ENCODE assay signal across 8 cellular contexts in genomic region chr16:29790183-29790948, GRCh38. TPM values are rescaled to one million over a fixed set of nuclear protein-coding genes. Genes with fewer than 3 reads are reported as not detected.
A peak's percentile ranks its signal among the peaks of the same experiment; 100 is the strongest.
DNase-seq lines count a peak whose midpoint lies in the region; ATAC-seq and TF ChIP-seq lines count a peak whose summit lies in the region.

Gene KIF22 (plus strand): TSS chr16:29790751. CDS start chr16:29790760, 9 bp downstream.

- H3K27me3 ChIP-seq in mucosa of stomach (ENCODE audit: control insufficient read depth, insufficient read depth, low read length) = no peaks in the 10 kb centered on the region

- peak within 1 kb of the TSS; percentile 99 for H3K27ac Mint-ChIP-seq in activated T-cell treated with anti-CD3 and anti-CD28 coated beads, Interleukin-2, amount 50 U/mL, for 24 hours

- no peaks in the 10 kb centered on the region for H3K9me3 ChIP-seq in mucosa of stomach (ENCODE audit: control insufficient read depth, low read length)

- TF ChIP-seq POLR2A in erythroblast (IDR thresholded peaks at IDR 0.05; ENCODE audit: low read length) = peak; percentile 94

- H3K36me3 ChIP-seq in mucosa of stomach (ENCODE audit: control insufficient read depth, insufficient read depth, low read length) = no peaks in the 10 kb centered on the region

- H3K4me3 ChIP-seq in mucosa of stomach (ENCODE audit: low read length) = peak within 1 kb of the TSS; percentile 48

- H3K27me3 Mint-ChIP-seq in activated T-cell treated with anti-CD3 and anti-CD28 coated beads, Interleukin-2, amount 50 U/mL, for 24 hours = no peaks in the 10 kb centered on the region

- no peaks in the 10 kb centered on the region for H3K9me3 Mint-ChIP-seq in activated T-cell treated with anti-CD3 and anti-CD28 coated beads, Interleukin-2, amount 50 U/mL, for 24 hours

- DNase-seq in DMS79 treated with DMSO at 0.1 percent for 48 hours (lab: John Stamatoyannopoulos, UW) (peak; percentile 99), KG1 (lab: John Stamatoyannopoulos, UW) (peak; percentile 95), erythroblast (lab: John Stamatoyannopoulos, UW) (peak; percentile 99 to 100)
- peak; percentile 100 for DNase-seq in activated T-cell treated with anti-CD3 and anti-CD28 coated beads, Interleukin-2, amount 50 U/mL, for 24 hours
- peak; percentile 99 to 100 for DNase-seq in stimulated activated CD8-positive, alpha-beta memory T cell treated with anti-CD3 and anti-CD28 coated beads, Interleukin-7, amount 100 ng/mL, for 1 hour (ENCODE audit: low read depth in 2 of 2)

- H3K36me3 Mint-ChIP-seq in activated T-cell treated with anti-CD3 and anti-CD28 coated beads, Interleukin-2, amount 50 U/mL, for 24 hours (ENCODE audit: low read depth) = peaks cover 49% of the 10 kb centered on the region

- H3K4me3 Mint-ChIP-seq in activated T-cell treated with anti-CD3 and anti-CD28 coated beads, Interleukin-2, amount 50 U/mL, for 24 hours = peak within 1 kb of the TSS; percentile 100

- no peaks in the 10 kb centered on the region for H3K4me1 ChIP-seq in mucosa of stomach (ENCODE audit: control insufficient read depth, insufficient read depth, low read length)

- peak within 1 kb of the TSS; percentile 79 for H3K9ac ChIP-seq in mucosa of stomach (ENCODE audit: low read length)

- peaks cover 42% of the 10 kb centered on the region for H3K4me1 Mint-ChIP-seq in activated T-cell treated with anti-CD3 and anti-CD28 coated beads, Interleukin-2, amount 50 U/mL, for 24 hours (ENCODE audit: low read depth)

- peak; percentile 90 for ATAC-seq in GM21723 (IDR thresholded peaks at IDR 0.05; ENCODE audit: unreplicated experiment)

TF ChIP-seq in PFSK-1, 5 proteins besides CTCF, POLR2A, EP300 and RAD21:
- peak in 1 of 2 experiments; percentile 39; a peak in 1 of 4 replicates for TF ChIP-seq REST (IDR thresholded peaks at IDR 0.05; ENCODE audit: insufficient read depth in 1 of 2, low read depth in 2 of 2, low read length in 2 of 2)
- peak; percentile 68 for TF ChIP-seq TAF1 (IDR thresholded peaks at IDR 0.05; ENCODE audit: borderline replicate concordance, insufficient read depth, low read length)
- peak; percentile 49; the same call in 1 of the 2 replicates for TF ChIP-seq SIN3A (IDR thresholded peaks at IDR 0.05; ENCODE audit: borderline replicate concordance, insufficient read depth, low read length)
- peak; percentile 75 for TF ChIP-seq FOXP2 (optimal IDR thresholded peaks at IDR 0.05; ENCODE audit: borderline replicate concordance, extremely low read depth, extremely low read length, insufficient read depth)
- peak; percentile 69 for TF ChIP-seq POLR2AphosphoS5 (IDR thresholded peaks at IDR 0.05; ENCODE audit: low read depth, low read length)
TF ChIP-seq in PFSK-1: peak in this region for 5.

RNA-seq across cellular contexts. Expression of gene KIF22, which starts in this region (rescaled TPM):
- 55.1 TPM for polyA plus RNA-seq in PFSK-1 (2012; ENCODE audit: insufficient read length, low read depth)

Comparison
In these comparisons a context has a peak if more than half of its experiments do, and no peak if none do; other contexts are left out.
1. Peak in every context shown above with its lines: DNase-seq, ATAC-seq and H3K4me3 ChIP-seq.